21 cellular contexts compared by ENCODE assay signal in genomic region chrX:130058667-130059066, GRCh38.
"Had no signal": no experiment of that assay in that cellular context is flagged by ENCODE, and none has a peak within 500 bp of the region (broad histone marks: within the 10 kb centered on the region; RNA-seq: fewer than 3 reads in every experiment).

No MANE protein-coding gene starts in this region.

- H3K36me3 ChIP-seq: cardiac muscle cell, upper lobe of right lung had no signal

- H3K4me1 ChIP-seq: upper lobe of right lung had no signal

- H3K4me3 ChIP-seq: cardiac muscle cell, dorsolateral prefrontal cortex, thoracic aorta, upper lobe of right lung had no signal

- H3K27me3 ChIP-seq: cardiac muscle cell, upper lobe of right lung had no signal

- H3K27ac ChIP-seq: cardiac muscle cell, thoracic aorta, upper lobe of right lung, VCaP had no signal

- DNase-seq: activated CD4-positive, alpha-beta T cell treated with anti-CD3 and anti-CD28 coated beads, Interleukin-2, amount 10 ng/mL, durations not matched to agents 7 days and 5 days; activated CD4-positive, CD25-positive, alpha-beta regulatory T cell treated with anti-CD3 and anti-CD28 coated beads, Interleukin-2, amount 50 U/mL, for 72 hours; activated CD8-positive, alpha-beta T cell treated with anti-CD3 and anti-CD28 coated beads, Interleukin-2, amount 10 ng/mL, durations not matched to agents 7 days and 5 days; activated naive CD4-positive, alpha-beta T cell treated with Interleukin-2 at 50 U/mL for 16 hours; amygdala; effector memory CD8-positive, alpha-beta T cell; foreskin melanocyte; kidney glomerular epithelial cell; left ventricle myocardium superior; mammary epithelial cell; nephron progenitor cell; retina; stimulated activated CD4-positive, alpha-beta T cell treated with anti-CD3 and anti-CD28 coated beads, Interleukin-2, amount 100 ng/mL, for 48 hours; stimulated activated CD8-positive, alpha-beta memory T cell treated with anti-CD3 and anti-CD28 coated beads, Interleukin-4, amount 100 ng/mL, for 48 hours; stimulated activated naive CD4-positive, alpha-beta T cell; upper lobe of right lung had no signal

- ATAC-seq: activated CD8-positive, alpha-beta T cell treated with anti-CD3 and anti-CD28 coated beads, Interleukin-2, amount 10 ng/mL, durations not matched to agents 7 days and 5 days; effector memory CD8-positive, alpha-beta T cell; esophagus mucosa; left ventricle myocardium superior; upper lobe of right lung had no signal

- H3K9me3 ChIP-seq: thoracic aorta, upper lobe of right lung had no signal
